Comparison of ENCODE assay signal across 30 cellular contexts in genomic region chr7:136027160-136027559, GRCh38.
"Had no signal": no experiment of that assay in that cellular context is flagged by ENCODE, and none has a peak within 500 bp of the region (broad histone marks: within the 10 kb centered on the region; RNA-seq: fewer than 3 reads in every experiment).

No MANE protein-coding gene starts in this region.

- H3K4me1 Mint-ChIP-seq: central memory CD8-positive, alpha-beta T cell had no signal

- H3K9me3 ChIP-seq: MG63 had no signal

- ATAC-seq: activated CD8-positive, alpha-beta T cell treated with anti-CD3 and anti-CD28 coated beads, Interleukin-2, amount 10 ng/mL, durations not matched to agents 7 days and 5 days; activated T-cell treated with anti-CD3 and anti-CD28 coated beads, Interleukin-2, amount 50 U/mL, for 4 hours; Panc1; Right ventricle myocardium inferior had no signal

- H3K27ac ChIP-seq: brain microvascular endothelial cell, cardiac muscle cell, WERI-Rb-1 had no signal

- H3K27ac Mint-ChIP-seq: activated CD4-positive, alpha-beta T cell treated with anti-CD3 and anti-CD28 coated beads, Interleukin-2, amount 10 ng/mL, durations not matched to agents 7 days and 5 days; activated CD8-positive, alpha-beta T cell treated with anti-CD3 and anti-CD28 coated beads, Interleukin-2, amount 10 ng/mL, durations not matched to agents 7 days and 5 days; activated naive CD8-positive, alpha-beta T cell treated with anti-CD3 and anti-CD28 coated beads for 36 hours; activated T-helper 1 cell treated with anti-CD3 and anti-CD28 coated beads, Interleukin-12 subunit alpha, Interleukin-12 subunit beta, Interleukin-2, Interleukin-4 antibody, amounts not matched to agents 30 ng/mL and 10 ng/mL and 1 ng/mL, durations not matched to agents 14 hours and 24 hours and 36 hours had no signal

- H3K27me3 Mint-ChIP-seq: activated CD4-positive, alpha-beta T cell treated with anti-CD3 and anti-CD28 coated beads, Interleukin-2, amount 10 ng/mL, durations not matched to agents 7 days and 5 days; activated naive CD8-positive, alpha-beta T cell treated with anti-CD3 and anti-CD28 coated beads for 36 hours; central memory CD8-positive, alpha-beta T cell had no signal

- H3K27me3 ChIP-seq: cardiac muscle cell, MG63 had no signal

- H3K4me3 Mint-ChIP-seq: activated CD4-positive, alpha-beta T cell treated with anti-CD3 and anti-CD28 coated beads, Interleukin-2, amount 10 ng/mL, durations not matched to agents 7 days and 5 days; activated CD8-positive, alpha-beta T cell treated with anti-CD3 and anti-CD28 coated beads, Interleukin-2, amount 10 ng/mL, durations not matched to agents 7 days and 5 days; activated naive CD8-positive, alpha-beta T cell treated with anti-CD3 and anti-CD28 coated beads for 36 hours; activated T-cell treated with anti-CD3 and anti-CD28 coated beads, Interleukin-2, amount 50 U/mL, for 4 hours; activated T-helper 1 cell treated with anti-CD3 and anti-CD28 coated beads, Interleukin-12 subunit alpha, Interleukin-12 subunit beta, Interleukin-2, Interleukin-4 antibody, amounts not matched to agents 30 ng/mL and 10 ng/mL and 1 ng/mL, durations not matched to agents 14 hours and 24 hours and 36 hours; central memory CD8-positive, alpha-beta T cell had no signal

- H3K4me3 ChIP-seq: cardiac muscle cell, MG63 had no signal

- DNase-seq: activated CD4-positive, alpha-beta T cell treated with anti-CD3 and anti-CD28 coated beads, Interleukin-2, amount 10 ng/mL, durations not matched to agents 7 days and 5 days; activated CD4-positive, alpha-beta T cell treated with anti-CD3 and anti-CD28 coated beads, Interleukin-2, amount 50 U/mL, for 48 hours; activated CD8-positive, alpha-beta T cell treated with anti-CD3 and anti-CD28 coated beads, Interleukin-2, amount 10 ng/mL, durations not matched to agents 7 days and 5 days; activated gamma-delta T cell treated with Interleukin-2 at 50 U/mL for 16 hours; activated naive CD4-positive, alpha-beta T cell treated with anti-CD3 and anti-CD28 coated beads, Interleukin-2, amount 50 U/mL, for 16 hours; activated naive CD8-positive, alpha-beta T cell treated with anti-CD3 and anti-CD28 coated beads for 36 hours; activated T-cell treated with anti-CD3 and anti-CD28 coated beads, Interleukin-2, amount 50 U/mL, for 4 hours; amniotic stem cell; aorta; brain microvascular endothelial cell; Karpas-422; KBM-7; MG63; NCI-H1048; NCI-H1105 treated with DMSO at 0.1 percent for 48 hours; NCI-H1436; NCI-H1694; NCI-H2029; NCI-H345; NCI-H524 treated with DMSO at 0.1 percent for 48 hours; SIG-M5; SW 1271; T-helper 1 cell; T1000; WERI-Rb-1 had no signal

- H3K9me3 Mint-ChIP-seq: activated CD4-positive, alpha-beta T cell treated with anti-CD3 and anti-CD28 coated beads, Interleukin-2, amount 10 ng/mL, durations not matched to agents 7 days and 5 days; activated naive CD8-positive, alpha-beta T cell treated with anti-CD3 and anti-CD28 coated beads for 36 hours; activated T-cell treated with anti-CD3 and anti-CD28 coated beads, Interleukin-2, amount 50 U/mL, for 4 hours; activated T-helper 1 cell treated with anti-CD3 and anti-CD28 coated beads, Interleukin-12 subunit alpha, Interleukin-12 subunit beta, Interleukin-2, Interleukin-4 antibody, amounts not matched to agents 30 ng/mL and 10 ng/mL and 1 ng/mL, durations not matched to agents 14 hours and 24 hours and 36 hours; central memory CD8-positive, alpha-beta T cell had no signal

- H3K36me3 ChIP-seq: brain microvascular endothelial cell, cardiac muscle cell, MG63, WERI-Rb-1 had no signal
